24 cellular contexts compared by ENCODE assay signal in genomic region chr1:66303646-66304045, GRCh38.
A peak's percentile ranks its signal among the peaks of the same experiment; 100 is the strongest.
DNase-seq lines count a peak whose midpoint lies in the region; ATAC-seq, FAIRE-seq and TF ChIP-seq lines count a peak whose summit lies in the region.
"Had no signal": no experiment of that assay in that cellular context is flagged by ENCODE, and none has a peak within 500 bp of the region (broad histone marks: within the 10 kb centered on the region; RNA-seq: fewer than 3 reads in every experiment).

No MANE protein-coding gene starts in this region.

- H3K79me2 ChIP-seq in astrocyte (ENCODE audit: insufficient read depth, low read length) = no peaks in the 10 kb centered on the region

- FAIRE-seq in GM12891 (lab: Jason Lieb, UNC) (peak; percentile 71), GM19239 (lab: Jason Lieb, UNC) (peak; percentile 47), astrocyte (lab: Jason Lieb, UNC) (peak; percentile 32)
- FAIRE-seq: A204.1, GM12892, GM18507, H54 had no signal

- no peak for DNase-seq in GM12891 (ENCODE audit: insufficient read length, low spot score)
- no peak for DNase-seq in GM19239 (ENCODE audit: insufficient read length, low spot score)
- DNase-seq in astrocyte (ENCODE audit: low read depth) = no peak
- no peak for DNase-seq in psoas muscle
- DNase-seq in esophagus squamous epithelium (lab: John Stamatoyannopoulos, UW) = no peak
- no peak for DNase-seq in activated effector memory CD4-positive, alpha-beta T cell treated with anti-CD3 and anti-CD28 coated beads, Interleukin-2, amount 50 U/mL, for 16 hours
- DNase-seq in GF-D8 (lab: John Stamatoyannopoulos, UW) = no peak
- DNase-seq in MG63 = no peak
- DNase-seq: ACHN; BE2C; C1 segment of cervical spinal cord; CD4-positive, CD25-positive, alpha-beta regulatory T cell; CD8-positive, alpha-beta memory T cell; COR-L47; DMS 273 treated with DMSO at 0.1 percent for 48 hours; DND-41; EL; HCEC 1CT had no signal

- H4K20me1 ChIP-seq in astrocyte (ENCODE audit: insufficient read depth, low read length) = no peaks in the 10 kb centered on the region

- TF ChIP-seq CTCF in astrocyte (IDR thresholded peaks at IDR 0.05; ENCODE audit: insufficient read depth, low read depth, low read length) (no peak), psoas muscle (IDR thresholded peaks at IDR 0.05) (no peak), esophagus squamous epithelium (IDR thresholded peaks at IDR 0.05) (no peak)

- H3K36me3 Mint-ChIP-seq in astrocyte (ENCODE audit: low read depth, unreplicated experiment) = no peaks in the 10 kb centered on the region
- H3K36me3 Mint-ChIP-seq: CD4-positive, CD25-positive, alpha-beta regulatory T cell; CD8-positive, alpha-beta memory T cell had no signal

- intact Hi-C loops in psoas muscle (cut with DNase I) = no loop called here
- intact Hi-C loops in esophagus squamous epithelium (cut with DNase I) = no loop called here

- TF ChIP-seq POLR2A in GM12891 (IDR thresholded peaks at IDR 0.05; ENCODE audit: low read depth, low read length) (no peak), esophagus squamous epithelium (IDR thresholded peaks at IDR 0.05) (no peak)

- no peaks in the 10 kb centered on the region for H3K4me1 ChIP-seq in astrocyte (ENCODE audit: insufficient read depth, low read length)
- H3K4me1 ChIP-seq in psoas muscle = peaks cover 30% of the 10 kb centered on the region
- peaks cover 0 to 28% (median 3%) of the 10 kb centered on the region in 3 donors for H3K4me1 ChIP-seq in esophagus squamous epithelium
- H3K4me1 ChIP-seq: BE2C had no signal

- WGBS in psoas muscle, 3 donors = 32 to 39% (median 35%) methylated on average over 2 of the region's 2 CpGs
- 98 to 100% methylated on average over 2 of the region's 2 CpGs for WGBS in esophagus squamous epithelium, 2 donors

- H3K27ac Mint-ChIP-seq in astrocyte (ENCODE audit: unreplicated experiment) = peak overlapping the region; percentile 54
- H3K27ac Mint-ChIP-seq: GM23338, HFFc6 had no signal

- H3K4me3 ChIP-seq in astrocyte (ENCODE audit: insufficient read depth, low read depth, low read length) (no peak overlapping the region), psoas muscle (no peak overlapping the region), esophagus squamous epithelium (no peak overlapping the region), MG63 (no peak overlapping the region)
- H3K4me3 ChIP-seq: GM23338 had no signal

- H2AFZ ChIP-seq in astrocyte (ENCODE audit: low read depth, low read length) = no peak overlapping the region
- H2AFZ ChIP-seq: GM23338 had no signal

- H3K36me3 ChIP-seq in astrocyte (ENCODE audit: insufficient read depth, low read length) (no peaks in the 10 kb centered on the region), psoas muscle (ENCODE audit: insufficient read depth in 1 of 2, low read depth in 1 of 2) (no peaks in the 10 kb centered on the region), esophagus squamous epithelium (no peaks in the 10 kb centered on the region), MG63 (no peaks in the 10 kb centered on the region; the same call in 1 of the 2 replicates)
- H3K36me3 ChIP-seq: BE2C had no signal

- no peaks in the 10 kb centered on the region for H3K27me3 Mint-ChIP-seq in astrocyte (ENCODE audit: low read depth, unreplicated experiment)
- H3K27me3 Mint-ChIP-seq: CD4-positive, CD25-positive, alpha-beta regulatory T cell; CD8-positive, alpha-beta memory T cell had no signal

- peak; percentile 71 to 85 (median 78) for ATAC-seq in psoas muscle
- ATAC-seq: GM23338 had no signal

- peaks cover 16% of the 10 kb centered on the region for H3K4me1 Mint-ChIP-seq in astrocyte (ENCODE audit: low read depth, unreplicated experiment)
- H3K4me1 Mint-ChIP-seq: GM23338 had no signal

- no peaks in the 10 kb centered on the region for H3K27me3 ChIP-seq in astrocyte (ENCODE audit: insufficient read depth, low read length)
- H3K27me3 ChIP-seq in psoas muscle (ENCODE audit: insufficient read depth in 3 of 3, low read length in 2 of 3) = no peaks in the 10 kb centered on the region
- no peaks in the 10 kb centered on the region for H3K27me3 ChIP-seq in esophagus squamous epithelium
- no peaks in the 10 kb centered on the region for H3K27me3 ChIP-seq in MG63
- H3K27me3 ChIP-seq: BE2C had no signal

- H3K27ac ChIP-seq in astrocyte (ENCODE audit: low read depth, low read length) = no peak overlapping the region
- H3K27ac ChIP-seq in psoas muscle = peak overlapping the region; percentile 83
- H3K27ac ChIP-seq in esophagus squamous epithelium = no peak overlapping the region

- no peaks in the 10 kb centered on the region for H3K9me3 Mint-ChIP-seq in astrocyte (ENCODE audit: unreplicated experiment)
- H3K9me3 Mint-ChIP-seq: CD4-positive, CD25-positive, alpha-beta regulatory T cell; CD8-positive, alpha-beta memory T cell; GM23338; HFFc6 had no signal

- no peak overlapping the region for H3K4me3 Mint-ChIP-seq in astrocyte (ENCODE audit: unreplicated experiment)
- H3K4me3 Mint-ChIP-seq: GM23338, HFFc6 had no signal

- H3K4me2 ChIP-seq in astrocyte (ENCODE audit: low read length) = no peak overlapping the region
- H3K4me2 ChIP-seq: GM23338 had no signal

- H3K9me3 ChIP-seq in astrocyte (ENCODE audit: insufficient read depth, low read depth, low read length) (no peaks in the 10 kb centered on the region), psoas muscle (no peaks in the 10 kb centered on the region), esophagus squamous epithelium (no peaks in the 10 kb centered on the region), MG63 (no peaks in the 10 kb centered on the region)
- H3K9me3 ChIP-seq: BE2C had no signal

- H3K9ac ChIP-seq in astrocyte (ENCODE audit: low read length) = no peak overlapping the region

TF ChIP-seq in GM12891, 5 proteins besides CTCF, POLR2A, EP300 and RAD21:
- TF ChIP-seq POLR2AphosphoS5 (IDR thresholded peaks at IDR 0.05; ENCODE audit: low read depth, low read length) (no peak), SPI1 (IDR thresholded peaks at IDR 0.05; ENCODE audit: low read depth, low read length) (no peak), POU2F2 (IDR thresholded peaks at IDR 0.05; ENCODE audit: low read depth, low read length) (no peak), PAX5 (IDR thresholded peaks at IDR 0.05; ENCODE audit: insufficient read depth, low read length, severe bottlenecking) (no peak)
